Comparison of ENCODE assay signal across 11 cellular contexts in the genomic region with DNA sequence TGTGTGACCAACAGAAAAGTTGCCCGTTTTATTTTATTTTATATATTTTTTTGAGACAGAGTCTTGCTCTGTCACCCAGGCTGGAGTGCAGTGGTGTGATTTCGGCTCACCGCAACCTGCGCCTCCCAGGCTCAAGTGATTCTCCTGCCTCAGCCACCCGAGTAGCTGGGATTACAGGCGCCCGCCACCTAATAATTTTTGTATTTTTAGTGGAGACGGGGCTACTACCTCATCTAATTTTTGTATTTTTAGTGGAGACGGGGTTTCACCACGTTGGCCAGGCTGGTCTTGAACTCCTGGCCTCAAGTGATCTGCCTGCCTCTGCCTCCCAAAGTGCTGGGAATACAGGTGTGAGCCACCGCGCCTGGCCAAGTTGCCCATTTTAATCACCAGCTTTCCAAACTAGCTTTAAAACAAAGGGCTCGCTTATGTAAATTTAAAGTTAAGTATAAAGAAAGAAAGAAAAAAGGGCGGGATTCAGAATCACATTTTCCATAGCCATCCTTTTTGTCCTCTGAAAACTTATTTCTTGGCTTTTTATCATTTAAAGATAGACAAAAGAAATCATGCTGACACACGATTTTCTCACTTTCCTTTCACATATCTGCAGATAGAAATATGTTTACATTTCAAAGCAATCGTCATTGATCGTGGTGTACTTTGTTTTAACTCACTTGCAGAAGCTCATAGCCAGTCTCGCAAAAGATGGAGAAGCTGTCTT. TPM values are rescaled to one million over a fixed set of nuclear protein-coding genes. Genes with fewer than 3 reads are reported as not detected.
"Had no signal": no experiment of that assay in that cellular context is flagged by ENCODE, and none has a peak within 500 bp of the region (broad histone marks: within the 10 kb centered on the region; RNA-seq: fewer than 3 reads in every experiment).

No MANE protein-coding gene starts in this region.

RNA-seq across cellular contexts. Expression of a gene that starts 9.9 kb away (rescaled TPM):
- total RNA-seq: activated B cell treated with CpG ODN at 0.5 μM for 24 hours; activated CD4-positive, alpha-beta memory T cell treated with anti-CD3 and anti-CD28 coated beads, Interleukin-2, amount 10 ng/mL, durations not matched to agents 7 days and 5 days; activated CD8-positive, alpha-beta memory T cell treated with anti-CD3 and anti-CD28 coated beads, Interleukin-2, amount 10 ng/mL, durations not matched to agents 7 days and 5 days; adrenal gland; body of pancreas; breast epithelium; LHCN-M2; M059J; PC-9; Right ventricle myocardium inferior; SK-MEL-5 had no signal
